13 cellular contexts compared by ENCODE assay signal in genomic region chr2:101763496-101764333, GRCh38.
DNase-seq lines count a peak whose midpoint lies in the region; ATAC-seq, FAIRE-seq and TF ChIP-seq lines count a peak whose summit lies in the region.
"Had no signal": no experiment of that assay in that cellular context is flagged by ENCODE, and none has a peak within 500 bp of the region (broad histone marks: within the 10 kb centered on the region; RNA-seq: fewer than 3 reads in every experiment).

No MANE protein-coding gene starts in this region.

- H3K4me1 Mint-ChIP-seq in CD14-positive monocyte: peaks cover 69% of the 10 kb centered on the region

- H3K9me1 ChIP-seq in endothelial cell of umbilical vein (replicated peaks; ENCODE audit: control insufficient read depth, extremely low read depth, insufficient read depth, low read length): no peaks in the 10 kb centered on the region

- peaks cover 91% of the 10 kb centered on the region for H3K79me2 ChIP-seq in endothelial cell of umbilical vein (ENCODE audit: control insufficient read depth, insufficient read depth, low read length)
- H3K79me2 ChIP-seq in osteoblast (ENCODE audit: insufficient read depth, low read length): peaks cover 90% of the 10 kb centered on the region

- H2AFZ ChIP-seq in endothelial cell of umbilical vein (ENCODE audit: low read depth, low read length) (no peak overlapping the region), osteoblast (ENCODE audit: low read length) (no peak overlapping the region)
- H2AFZ ChIP-seq: parathyroid adenoma had no signal

- TF ChIP-seq POLR2A in endothelial cell of umbilical vein (IDR thresholded peaks at IDR 0.05; ENCODE audit: low read depth, low read length): no peak

- BruUV-seq in endothelial cell of umbilical vein (replicated peaks; lab: Mats Ljungman, UMichigan): no TSS peak

- peak overlapping the region; percentile 59 to 86 (median 79) for H3K27ac Mint-ChIP-seq in CD14-positive monocyte
- H3K27ac Mint-ChIP-seq: T-helper 1 cell treated with Interleukin-12 subunit alpha and Interleukin-12 subunit beta and Interleukin-4 antibody, amounts not matched to agents 30 μg/mL and 1 μg/mL, for 36 hours had no signal

- H3K4me1 ChIP-seq in endothelial cell of umbilical vein (ENCODE audit: control insufficient read depth, extremely low read depth, insufficient read depth, low read length) (peaks cover 66% of the 10 kb centered on the region), osteoblast (ENCODE audit: insufficient read depth, low read length) (peaks cover 69% of the 10 kb centered on the region), right atrium auricular region (peaks cover 0 to 74% of the 10 kb centered on the region in 2 donors)

- H3K4me3 ChIP-seq in endothelial cell of umbilical vein (replicated peaks in 1 of 3; ENCODE audit: insufficient read depth in 1 of 3, low read depth in 1 of 3, low read length in 3 of 3) (no peak overlapping the region), osteoblast (ENCODE audit: insufficient read depth, low read length) (no peak overlapping the region), right atrium auricular region (no peak overlapping the region)
- H3K4me3 ChIP-seq: adrenal gland had no signal

- H3K36me3 ChIP-seq in endothelial cell of umbilical vein (ENCODE audit: control insufficient read depth in 2 of 2, extremely low read depth in 1 of 2, insufficient read depth in 2 of 2, low read length in 2 of 2) (no peaks in the 10 kb centered on the region), osteoblast (ENCODE audit: insufficient read depth, low read length) (peaks cover 5% of the 10 kb centered on the region), right atrium auricular region (no peaks in the 10 kb centered on the region)
- H3K36me3 ChIP-seq: adrenal gland had no signal

- no peak for FAIRE-seq in endothelial cell of umbilical vein (lab: Jason Lieb, UNC)

- no peaks in the 10 kb centered on the region for H3K27me3 Mint-ChIP-seq in CD14-positive monocyte (ENCODE audit: low read depth in 3 of 3)

- POLR2A ChIA-PET in endothelial cell of umbilical vein (lab: Charles Lee): no interaction called here

- H3K27me3 ChIP-seq in endothelial cell of umbilical vein (ENCODE audit: control insufficient read depth in 2 of 2, insufficient read depth in 2 of 2, low read length in 2 of 2): no peaks in the 10 kb centered on the region
- no peaks in the 10 kb centered on the region for H3K27me3 ChIP-seq in osteoblast (ENCODE audit: insufficient read depth, low read length)
- H3K27me3 ChIP-seq in right atrium auricular region: no peaks in the 10 kb centered on the region
- H3K27me3 ChIP-seq: adrenal gland had no signal

- H3K4me2 ChIP-seq in endothelial cell of umbilical vein (ENCODE audit: insufficient read depth, low read length) (peak overlapping the region; percentile 12), osteoblast (ENCODE audit: insufficient read depth, low read length) (no peak overlapping the region)

- TF ChIP-seq CTCF in CD14-positive monocyte (IDR thresholded peaks at IDR 0.05): no peak
- TF ChIP-seq CTCF in endothelial cell of umbilical vein (IDR thresholded peaks at IDR 0.05; ENCODE audit: extremely low read depth in 1 of 2, insufficient read depth in 1 of 2, low read depth in 1 of 2, low read length in 2 of 2): no peak
- no peak for TF ChIP-seq CTCF in osteoblast (IDR thresholded peaks at IDR 0.05; ENCODE audit: extremely low read depth, low read depth, low read length)
- no peak for TF ChIP-seq CTCF in right atrium auricular region (IDR thresholded peaks at IDR 0.05)

- dilution Hi-C loops in endothelial cell of umbilical vein (cut with MboI; ENCODE audit: extremely low pct_ligation_motif_present, low sequenced_read_pairs): no loop called here

- ATAC-seq in HG02938 (IDR thresholded peaks at IDR 0.05; ENCODE audit: unreplicated experiment): no peak

- H3K9me3 ChIP-seq in endothelial cell of umbilical vein (replicated peaks; ENCODE audit: control insufficient read depth, insufficient read depth, low read length) (no peaks in the 10 kb centered on the region), osteoblast (ENCODE audit: low read depth, low read length) (no peaks in the 10 kb centered on the region), right atrium auricular region (no peaks in the 10 kb centered on the region)
- H3K9me3 ChIP-seq: adrenal gland had no signal

- intact Hi-C loops in CD14-positive monocyte (cut with micrococcal nuclease): no loop called here
- intact Hi-C loops in endothelial cell of umbilical vein (cut with micrococcal nuclease): no loop called here

- H3K4me3 Mint-ChIP-seq in CD14-positive monocyte: peak overlapping the region in 1 of 2 donors; percentile 60
- H3K4me3 Mint-ChIP-seq: T-helper 1 cell treated with Interleukin-12 subunit alpha and Interleukin-12 subunit beta and Interleukin-4 antibody, amounts not matched to agents 30 μg/mL and 1 μg/mL, for 36 hours had no signal

- no peak overlapping the region for H3K9ac ChIP-seq in endothelial cell of umbilical vein (replicated peaks; ENCODE audit: extremely low read depth, insufficient read depth, low read length)
- H3K9ac ChIP-seq: parathyroid adenoma had no signal

- H3K36me3 Mint-ChIP-seq in CD14-positive monocyte: no peaks in the 10 kb centered on the region

- CTCF ChIA-PET in endothelial cell of umbilical vein (lab: Charles Lee): interaction anchor here (0.6 to 4.0 kb wide), 11 partner anchors 12 to 422 kb away, joined by 3 to 22 read pairs (median 4); no protein-coding TSS in a partner anchor

- DNase-seq in CD14-positive monocyte (ENCODE audit: low spot score) (no peak), OCI-M1 (lab: John Stamatoyannopoulos, UW) (peak; percentile 36), endothelial cell of umbilical vein (ENCODE audit: low read depth, low spot score) (no peak), osteoblast (ENCODE audit: insufficient read length, low spot score, missing footprints) (no peak), cortex of kidney (lab: John Stamatoyannopoulos, UW) (no peak), right atrium auricular region (ENCODE audit: low spot score) (no peak)
- no peak for DNase-seq in stimulated activated CD4-positive, alpha-beta T cell treated with anti-CD3 and anti-CD28 coated beads, Interleukin-1b, Interleukin-23, amount 100 ng/mL, for 48 hours
- DNase-seq: adrenal gland, GOT3, NCI-H2081 had no signal

- peak overlapping the region; percentile 12 for H3K27ac ChIP-seq in endothelial cell of umbilical vein (ENCODE audit: insufficient read depth, low read depth, low read length)
- H3K27ac ChIP-seq in osteoblast (ENCODE audit: low read depth, low read length): peak overlapping the region; percentile 21
- peak overlapping the region in 1 of 2 donors; percentile 5 for H3K27ac ChIP-seq in right atrium auricular region
- H3K27ac ChIP-seq: parathyroid adenoma had no signal

- no peaks in the 10 kb centered on the region for H3K9me3 Mint-ChIP-seq in CD14-positive monocyte
- H3K9me3 Mint-ChIP-seq: T-helper 1 cell treated with Interleukin-12 subunit alpha and Interleukin-12 subunit beta and Interleukin-4 antibody, amounts not matched to agents 30 μg/mL and 1 μg/mL, for 36 hours had no signal

- H4K20me1 ChIP-seq in endothelial cell of umbilical vein (replicated peaks; ENCODE audit: control insufficient read depth, extremely low read depth, insufficient read depth, low read length) (peaks cover 10% of the 10 kb centered on the region), osteoblast (ENCODE audit: insufficient read depth, low read length) (peaks cover 50% of the 10 kb centered on the region)

TF ChIP-seq in endothelial cell of umbilical vein, 7 proteins besides CTCF, POLR2A, EP300 and RAD21:
- no peak for TF ChIP-seq GATA2 (IDR thresholded peaks at IDR 0.05; ENCODE audit: insufficient read depth, insufficient read length, low read depth, low read length)
- no peak for TF ChIP-seq JUN (IDR thresholded peaks at IDR 0.05; ENCODE audit: borderline replicate concordance, insufficient read depth, insufficient read length, low read depth)
- no peak for TF ChIP-seq MYC (IDR thresholded peaks at IDR 0.05; ENCODE audit: low read depth, low read length)
- no peak for TF ChIP-seq POLR2AphosphoS5 (IDR thresholded peaks at IDR 0.05; ENCODE audit: insufficient read depth, low read depth, low read length)
- no peak for TF ChIP-seq FOS (IDR thresholded peaks at IDR 0.05; ENCODE audit: borderline replicate concordance, insufficient read depth, low read length)
- TF ChIP-seq, protein P1, sequence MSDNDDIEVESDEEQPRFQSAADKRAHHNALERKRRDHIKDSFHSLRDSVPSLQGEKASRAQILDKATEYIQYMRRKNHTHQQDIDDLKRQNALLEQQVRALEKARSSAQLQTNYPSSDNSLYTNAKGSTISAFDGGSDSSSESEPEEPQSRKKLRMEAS (IDR thresholded peaks at IDR 0.05; ENCODE audit: insufficient read depth, insufficient read length): no peak
- no peak for TF ChIP-seq EZH2 (IDR thresholded peaks at IDR 0.05; ENCODE audit: borderline replicate concordance, low read depth, low read length, severe bottlenecking)
